22 cellular contexts compared by ENCODE assay signal in genomic region chr2:144484201-144484948, GRCh38. TPM values are rescaled to one million over a fixed set of nuclear protein-coding genes. Genes with fewer than 3 reads are reported as not detected.
DNase-seq lines count a peak whose midpoint lies in the region; ATAC-seq, FAIRE-seq and TF ChIP-seq lines count a peak whose summit lies in the region.
"Had no signal": no experiment of that assay in that cellular context is flagged by ENCODE, and none has a peak within 500 bp of the region (broad histone marks: within the 10 kb centered on the region; RNA-seq: fewer than 3 reads in every experiment).

No MANE protein-coding gene starts in this region.

- TF ChIP-seq CTCF in CD14-positive monocyte (IDR thresholded peaks at IDR 0.05) (no peak), bronchial epithelial cell (IDR thresholded peaks at IDR 0.05; ENCODE audit: insufficient read depth, low read length, severe bottlenecking) (no peak), right atrium auricular region (IDR thresholded peaks at IDR 0.05) (no peak), sigmoid colon (IDR thresholded peaks at IDR 0.05) (no peak)

- H3K36me3 ChIP-seq in bronchial epithelial cell (ENCODE audit: control insufficient read depth, insufficient read depth, low read length) = no peaks in the 10 kb centered on the region
- no peaks in the 10 kb centered on the region for H3K36me3 ChIP-seq in right atrium auricular region
- H3K36me3 ChIP-seq in sigmoid colon = no peaks in the 10 kb centered on the region

- no peak for TF ChIP-seq EP300 in sigmoid colon (IDR thresholded peaks at IDR 0.05)

- H3K27me3 ChIP-seq in bronchial epithelial cell (ENCODE audit: control insufficient read depth, insufficient read depth, low read length) = no peaks in the 10 kb centered on the region
- H3K27me3 ChIP-seq in right atrium auricular region = no peaks in the 10 kb centered on the region
- H3K27me3 ChIP-seq in sigmoid colon = no peaks in the 10 kb centered on the region
- H3K27me3 ChIP-seq: hepatocyte had no signal

- H3K9me3 Mint-ChIP-seq in CD14-positive monocyte = no peaks in the 10 kb centered on the region
- peaks cover 2 to 6% of the 10 kb centered on the region in 2 donors for H3K9me3 Mint-ChIP-seq in stimulated activated naive B cell treated with anti-CD40 and anti-IgM and Interleukin-4, amounts not matched to agents 10 μg/mL and 1 μg/mL and 100 μg/mL, for 72 hours
- H3K9me3 Mint-ChIP-seq: activated naive CD4-positive, alpha-beta T cell treated with anti-CD3 and anti-CD28 coated beads, Interleukin-2, amount 50 U/mL, for 72 hours had no signal

- H3K27ac Mint-ChIP-seq in CD14-positive monocyte = peak overlapping the region; percentile 35 to 85 (median 69)
- H3K27ac Mint-ChIP-seq in stimulated activated naive B cell treated with anti-CD40 and anti-IgM and Interleukin-4, amounts not matched to agents 10 μg/mL and 1 μg/mL and 100 μg/mL, for 72 hours = peak overlapping the region; percentile 84
- H3K27ac Mint-ChIP-seq: activated naive CD4-positive, alpha-beta T cell treated with anti-CD3 and anti-CD28 coated beads, Interleukin-2, amount 50 U/mL, for 72 hours had no signal

- FAIRE-seq in bronchial epithelial cell (lab: Jason Lieb, UNC) = peak; percentile 36
- FAIRE-seq: GM12891 had no signal

- no peak overlapping the region for H3K4me3 Mint-ChIP-seq in CD14-positive monocyte
- no peak overlapping the region for H3K4me3 Mint-ChIP-seq in stimulated activated naive B cell treated with anti-CD40 and anti-IgM and Interleukin-4, amounts not matched to agents 10 μg/mL and 1 μg/mL and 100 μg/mL, for 72 hours

- peaks cover 76 to 83% of the 10 kb centered on the region in 2 donors for H3K36me3 Mint-ChIP-seq in CD14-positive monocyte
- peaks cover 16 to 19% of the 10 kb centered on the region in 2 donors for H3K36me3 Mint-ChIP-seq in stimulated activated naive B cell treated with anti-CD40 and anti-IgM and Interleukin-4, amounts not matched to agents 10 μg/mL and 1 μg/mL and 100 μg/mL, for 72 hours
- H3K36me3 Mint-ChIP-seq: activated naive CD4-positive, alpha-beta T cell treated with anti-CD3 and anti-CD28 coated beads, Interleukin-2, amount 50 U/mL, for 72 hours had no signal

- WGBS in sigmoid colon, 2 donors = 82 to 89% methylated on average over 5 of the region's 5 CpGs

- no peak for ATAC-seq in stimulated activated naive B cell treated with anti-CD40 and anti-IgM and Interleukin-4, amounts not matched to agents 10 μg/mL and 1 μg/mL and 100 μg/mL, for 72 hours (replicated peaks)
- no peak for ATAC-seq in left lobe of liver
- ATAC-seq: activated naive CD4-positive, alpha-beta T cell treated with anti-CD3 and anti-CD28 coated beads, Interleukin-2, amount 50 U/mL, for 72 hours; HCT116 had no signal

- no peak for TF ChIP-seq POLR2A in sigmoid colon (IDR thresholded peaks at IDR 0.05)

- H3K4me1 Mint-ChIP-seq in CD14-positive monocyte = peaks cover 70% of the 10 kb centered on the region
- H3K4me1 Mint-ChIP-seq in stimulated activated naive B cell treated with anti-CD40 and anti-IgM and Interleukin-4, amounts not matched to agents 10 μg/mL and 1 μg/mL and 100 μg/mL, for 72 hours = peaks cover 28 to 60% of the 10 kb centered on the region in 2 donors

- DNase-seq in CD14-positive monocyte (ENCODE audit: low spot score) = no peak
- DNase-seq in bronchial epithelial cell (ENCODE audit: low read depth) = no peak
- no peak for DNase-seq in right atrium auricular region (ENCODE audit: low spot score)
- DNase-seq in stimulated activated naive B cell treated with anti-CD40 and anti-IgM and Interleukin-4, amounts not matched to agents 10 μg/mL and 1 μg/mL and 100 μg/mL, for 72 hours = no peak
- no peak for DNase-seq in activated CD4-positive, alpha-beta T cell treated with anti-CD3 and anti-CD28 coated beads, Interleukin-2, amount 50 U/mL, for 1 hour
- no peak for DNase-seq in left lobe of liver (ENCODE audit: low spot score)
- DNase-seq in NCI-H1694 (lab: John Stamatoyannopoulos, UW) = no peak
- no peak for DNase-seq in sigmoid colon
- DNase-seq: activated CD4-positive, alpha-beta T cell treated with anti-CD3 and anti-CD28 coated beads, Interleukin-2, amount 50 U/mL, for 48 hours; activated CD4-positive, CD25-positive, alpha-beta regulatory T cell; activated CD8-positive, alpha-beta memory T cell treated with anti-CD3 and anti-CD28 coated beads, Interleukin-2, amount 50 U/mL, for 4 hours; effector CD8-positive, alpha-beta T cell; erythroblast; foreskin fibroblast; NCI-H1105; NCI-H2081; PC-9; SHP77 treated with DMSO at 0.1 percent for 48 hours had no signal

- intact Hi-C loops in CD14-positive monocyte (cut with micrococcal nuclease) = no loop called here
- intact Hi-C loops in sigmoid colon (cut with DNase I) = no loop called here

- H3K27ac ChIP-seq in right atrium auricular region (peak overlapping the region; percentile 40 to 74), sigmoid colon (no peak overlapping the region)
- H3K27ac ChIP-seq: hepatocyte, PC-9 had no signal

- peaks cover 0 to 1% (median 0%) of the 10 kb centered on the region in 3 donors for H3K27me3 Mint-ChIP-seq in CD14-positive monocyte (ENCODE audit: low read depth in 3 of 3)
- H3K27me3 Mint-ChIP-seq in stimulated activated naive B cell treated with anti-CD40 and anti-IgM and Interleukin-4, amounts not matched to agents 10 μg/mL and 1 μg/mL and 100 μg/mL, for 72 hours = no peaks in the 10 kb centered on the region

- H3K4me1 ChIP-seq in right atrium auricular region (peaks cover 0 to 86% of the 10 kb centered on the region in 2 donors), sigmoid colon (peaks cover 0 to 11% (median 3%) of the 10 kb centered on the region in 4 donors)

- H3K4me3 ChIP-seq in bronchial epithelial cell (ENCODE audit: low read depth, low read length) (no peak overlapping the region), right atrium auricular region (no peak overlapping the region), sigmoid colon (no peak overlapping the region)
- H3K4me3 ChIP-seq: hepatocyte, PC-9 had no signal

- H3K9me3 ChIP-seq in right atrium auricular region (no peaks in the 10 kb centered on the region), sigmoid colon (no peaks in the 10 kb centered on the region)

RNA-seq across cellular contexts. Expression of gene ZEB2, which starts 35.5 kb away (rescaled TPM):
- polyA plus RNA-seq in CD14-positive monocyte (10 to 100 TPM; 76.8 to 93.8 TPM), sigmoid colon (10 to 100 TPM in 2 of 3 donors, 1 to 10 TPM in 1; 8.1 to 19.8 (median 17.6) TPM)
- total RNA-seq in bronchial epithelial cell (0.13 and 0.26 TPM in 2 replicates), right atrium auricular region (10 to 100 TPM; 76.1 to 91.7 TPM), left lobe of liver (19.3 TPM), sigmoid colon (10 to 100 TPM; 51.0 to 70.6 (median 61.3) TPM)

Comparison
In these comparisons a context has a peak if more than half of its experiments do, and no peak if none do; other contexts are left out.
1. H3K27ac ChIP-seq: peak in right atrium auricular region (2 of 2); none in sigmoid colon (0 of 4).
2. RNA of gene ZEB2, which starts 35.5 kb away (total RNA-seq): 76.1 to 91.7 TPM in right atrium auricular region, 51.0 to 70.6 TPM in sigmoid colon and 19.3 TPM in left lobe of liver (single experiment); 0.13 to 0.26 TPM in bronchial epithelial cell; every median in the first group is over 10 times any median in the second.